In the genomic region with DNA sequence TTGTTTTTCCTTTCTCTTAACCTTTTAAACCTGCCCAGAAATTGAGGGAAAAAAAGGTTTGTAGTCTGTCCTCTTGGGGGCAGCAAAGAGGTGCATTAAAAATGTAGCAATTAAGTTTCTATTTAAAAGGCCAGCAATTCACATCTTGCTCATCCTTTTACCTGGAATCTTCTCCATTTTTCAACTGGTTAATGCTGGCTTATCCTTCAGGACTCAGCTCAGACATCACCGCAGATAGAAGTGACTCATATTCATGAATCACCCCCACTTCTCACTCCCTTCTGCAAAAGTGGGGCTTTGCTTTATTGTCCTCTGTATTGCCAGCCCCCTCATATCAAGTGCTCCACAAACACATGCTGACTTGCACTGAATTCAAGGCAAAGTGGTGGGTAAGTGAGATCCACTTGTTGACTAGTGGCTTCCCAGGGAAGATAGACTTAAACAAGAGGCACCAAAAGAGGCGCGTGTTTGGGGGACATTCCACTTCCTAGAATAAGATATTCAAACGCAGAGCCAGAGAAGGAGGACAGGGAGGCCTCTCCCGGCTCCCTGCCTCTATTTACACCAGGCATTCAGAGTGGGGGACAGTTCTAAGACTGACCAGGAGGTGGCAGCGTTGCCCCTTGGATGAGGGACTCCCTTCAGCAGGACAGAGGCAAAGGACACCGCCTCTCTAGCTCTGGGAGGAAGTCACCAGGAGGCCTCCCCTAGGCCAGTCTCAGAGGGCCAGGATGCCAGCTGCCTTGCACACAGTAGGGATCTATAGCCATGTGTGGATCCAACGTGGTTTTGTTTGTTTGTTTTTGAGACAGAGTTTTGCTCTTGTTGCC, we compare ENCODE assay signal across 1 cellular context.
TF ChIP-seq lines count a peak whose summit lies in the region.

No MANE protein-coding gene starts in this region.

TF ChIP-seq in HepG2, 621 proteins besides CTCF, POLR2A, EP300 and RAD21 (continued from another document and continues in another):
- TF ChIP-seq TFE3 (CRISPR knock-in tag; IDR thresholded peaks at IDR 0.05), result no peak
- TF ChIP-seq E2F5 (CRISPR knock-in tag; conservative IDR thresholded peaks at IDR 0.05), result no peak
- no peak for TF ChIP-seq RXRA (CRISPR knock-in tag; IDR thresholded peaks at IDR 0.05)
- TF ChIP-seq RBM39 (IDR thresholded peaks at IDR 0.05; ENCODE audit: low read depth, low read length, poor library complexity, severe bottlenecking), result no peak
- TF ChIP-seq KLF16 (CRISPR knock-in tag; IDR thresholded peaks at IDR 0.05), result no peak
- no peak for TF ChIP-seq ARNT (IDR thresholded peaks at IDR 0.05)
- 0 out of 2 replicates have a peak, but pooled peaks have one; percentile 26 for TF ChIP-seq ZNF839 (CRISPR knock-in tag; IDR thresholded peaks at IDR 0.05; ENCODE audit: borderline replicate concordance)
- TF ChIP-seq, protein P1, sequence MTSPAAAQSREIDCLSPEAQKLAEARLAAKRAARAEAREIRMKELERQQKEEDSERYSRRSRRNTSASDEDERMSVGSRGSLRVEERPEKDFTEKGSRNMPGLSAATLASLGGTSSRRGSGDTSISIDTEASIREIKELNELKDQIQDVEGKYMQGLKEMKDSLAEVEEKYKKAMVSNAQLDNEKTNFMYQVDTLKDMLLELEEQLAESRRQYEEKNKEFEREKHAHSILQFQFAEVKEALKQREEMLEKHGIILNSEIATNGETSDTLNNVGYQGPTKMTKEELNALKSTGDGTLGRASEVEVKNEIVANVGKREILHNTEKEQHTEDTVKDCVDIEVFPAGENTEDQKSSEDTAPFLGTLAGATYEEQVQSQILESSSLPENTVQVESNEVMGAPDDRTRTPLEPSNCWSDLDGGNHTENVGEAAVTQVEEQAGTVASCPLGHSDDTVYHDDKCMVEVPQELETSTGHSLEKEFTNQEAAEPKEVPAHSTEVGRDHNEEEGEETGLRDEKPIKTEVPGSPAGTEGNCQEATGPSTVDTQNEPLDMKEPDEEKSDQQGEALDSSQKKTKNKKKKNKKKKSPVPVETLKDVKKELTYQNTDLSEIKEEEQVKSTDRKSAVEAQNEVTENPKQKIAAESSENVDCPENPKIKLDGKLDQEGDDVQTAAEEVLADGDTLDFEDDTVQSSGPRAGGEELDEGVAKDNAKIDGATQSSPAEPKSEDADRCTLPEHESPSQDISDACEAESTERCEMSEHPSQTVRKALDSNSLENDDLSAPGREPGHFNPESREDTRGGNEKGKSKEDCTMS (CRISPR knock-in tag; conservative IDR thresholded peaks at IDR 0.05), result no peak
- no peak for TF ChIP-seq SNAI1 (CRISPR knock-in tag; IDR thresholded peaks at IDR 0.05; ENCODE audit: borderline replicate concordance)
- TF ChIP-seq NFKB2 (CRISPR knock-in tag; IDR thresholded peaks at IDR 0.05; ENCODE audit: borderline replicate concordance), result 0 out of 2 replicates have a peak, but pooled peaks have one; percentile 24
- 0 out of 2 replicates have a peak, but pooled peaks have one; percentile 30 for TF ChIP-seq ZNF567 (CRISPR knock-in tag; IDR thresholded peaks at IDR 0.05; ENCODE audit: borderline replicate concordance)
- TF ChIP-seq ZNF460 (CRISPR knock-in tag; IDR thresholded peaks at IDR 0.05; ENCODE audit: borderline replicate concordance), result no peak
- TF ChIP-seq ZNF841 (CRISPR knock-in tag; IDR thresholded peaks at IDR 0.05; ENCODE audit: borderline replicate concordance), result no peak
- no peak for TF ChIP-seq ZNF224 (CRISPR knock-in tag; IDR thresholded peaks at IDR 0.05)
- TF ChIP-seq ZSCAN22 (CRISPR knock-in tag; IDR thresholded peaks at IDR 0.05), result no peak
- peak; percentile 28; the same call in 1 of the 2 replicates for TF ChIP-seq ZFY (CRISPR knock-in tag; IDR thresholded peaks at IDR 0.05)
- no peak for TF ChIP-seq ATF7-NPFF (CRISPR knock-in tag; IDR thresholded peaks at IDR 0.05; ENCODE audit: low read depth)
- TF ChIP-seq HINFP (CRISPR knock-in tag; IDR thresholded peaks at IDR 0.05; ENCODE audit: low read depth), result no peak
- TF ChIP-seq BRD4 (CRISPR knock-in tag; IDR thresholded peaks at IDR 0.05), result no peak
- no peak for TF ChIP-seq SOX13 (IDR thresholded peaks at IDR 0.05)
- no peak for TF ChIP-seq SOX13 (CRISPR knock-in tag; conservative IDR thresholded peaks at IDR 0.05 in 1 of 2, IDR thresholded peaks at IDR 0.05 in 1 of 2)
- TF ChIP-seq, protein P2, sequence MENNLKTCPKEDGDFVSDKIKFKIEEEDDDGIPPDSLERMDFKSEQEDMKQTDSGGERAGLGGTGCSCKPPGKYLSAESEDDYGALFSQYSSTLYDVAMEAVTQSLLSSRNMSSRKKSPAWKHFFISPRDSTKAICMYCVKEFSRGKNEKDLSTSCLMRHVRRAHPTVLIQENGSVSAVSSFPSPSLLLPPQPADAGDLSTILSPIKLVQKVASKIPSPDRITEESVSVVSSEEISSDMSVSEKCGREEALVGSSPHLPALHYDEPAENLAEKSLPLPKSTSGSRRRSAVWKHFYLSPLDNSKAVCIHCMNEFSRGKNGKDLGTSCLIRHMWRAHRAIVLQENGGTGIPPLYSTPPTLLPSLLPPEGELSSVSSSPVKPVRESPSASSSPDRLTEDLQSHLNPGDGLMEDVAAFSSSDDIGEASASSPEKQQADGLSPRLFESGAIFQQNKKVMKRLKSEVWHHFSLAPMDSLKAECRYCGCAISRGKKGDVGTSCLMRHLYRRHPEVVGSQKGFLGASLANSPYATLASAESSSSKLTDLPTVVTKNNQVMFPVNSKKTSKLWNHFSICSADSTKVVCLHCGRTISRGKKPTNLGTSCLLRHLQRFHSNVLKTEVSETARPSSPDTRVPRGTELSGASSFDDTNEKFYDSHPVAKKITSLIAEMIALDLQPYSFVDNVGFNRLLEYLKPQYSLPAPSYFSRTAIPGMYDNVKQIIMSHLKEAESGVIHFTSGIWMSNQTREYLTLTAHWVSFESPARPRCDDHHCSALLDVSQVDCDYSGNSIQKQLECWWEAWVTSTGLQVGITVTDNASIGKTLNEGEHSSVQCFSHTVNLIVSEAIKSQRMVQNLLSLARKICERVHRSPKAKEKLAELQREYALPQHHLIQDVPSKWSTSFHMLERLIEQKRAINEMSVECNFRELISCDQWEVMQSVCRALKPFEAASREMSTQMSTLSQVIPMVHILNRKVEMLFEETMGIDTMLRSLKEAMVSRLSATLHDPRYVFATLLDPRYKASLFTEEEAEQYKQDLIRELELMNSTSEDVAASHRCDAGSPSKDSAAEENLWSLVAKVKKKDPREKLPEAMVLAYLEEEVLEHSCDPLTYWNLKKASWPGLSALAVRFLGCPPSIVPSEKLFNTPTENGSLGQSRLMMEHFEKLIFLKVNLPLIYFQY (CRISPR knock-in tag; IDR thresholded peaks at IDR 0.05; ENCODE audit: borderline replicate concordance), result no peak
- 0 out of 2 replicates have a peak, but pooled peaks have one; percentile 21 for TF ChIP-seq PHF20 (CRISPR knock-in tag; IDR thresholded peaks at IDR 0.05)
- TF ChIP-seq, protein P3, sequence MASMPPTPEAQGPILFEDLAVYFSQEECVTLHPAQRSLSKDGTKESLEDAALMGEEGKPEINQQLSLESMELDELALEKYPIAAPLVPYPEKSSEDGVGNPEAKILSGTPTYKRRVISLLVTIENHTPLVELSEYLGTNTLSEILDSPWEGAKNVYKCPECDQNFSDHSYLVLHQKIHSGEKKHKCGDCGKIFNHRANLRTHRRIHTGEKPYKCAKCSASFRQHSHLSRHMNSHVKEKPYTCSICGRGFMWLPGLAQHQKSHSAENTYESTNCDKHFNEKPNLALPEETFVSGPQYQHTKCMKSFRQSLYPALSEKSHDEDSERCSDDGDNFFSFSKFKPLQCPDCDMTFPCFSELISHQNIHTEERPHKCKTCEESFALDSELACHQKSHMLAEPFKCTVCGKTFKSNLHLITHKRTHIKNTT (CRISPR knock-in tag; IDR thresholded peaks at IDR 0.05), result no peak
- TF ChIP-seq, protein P4, sequence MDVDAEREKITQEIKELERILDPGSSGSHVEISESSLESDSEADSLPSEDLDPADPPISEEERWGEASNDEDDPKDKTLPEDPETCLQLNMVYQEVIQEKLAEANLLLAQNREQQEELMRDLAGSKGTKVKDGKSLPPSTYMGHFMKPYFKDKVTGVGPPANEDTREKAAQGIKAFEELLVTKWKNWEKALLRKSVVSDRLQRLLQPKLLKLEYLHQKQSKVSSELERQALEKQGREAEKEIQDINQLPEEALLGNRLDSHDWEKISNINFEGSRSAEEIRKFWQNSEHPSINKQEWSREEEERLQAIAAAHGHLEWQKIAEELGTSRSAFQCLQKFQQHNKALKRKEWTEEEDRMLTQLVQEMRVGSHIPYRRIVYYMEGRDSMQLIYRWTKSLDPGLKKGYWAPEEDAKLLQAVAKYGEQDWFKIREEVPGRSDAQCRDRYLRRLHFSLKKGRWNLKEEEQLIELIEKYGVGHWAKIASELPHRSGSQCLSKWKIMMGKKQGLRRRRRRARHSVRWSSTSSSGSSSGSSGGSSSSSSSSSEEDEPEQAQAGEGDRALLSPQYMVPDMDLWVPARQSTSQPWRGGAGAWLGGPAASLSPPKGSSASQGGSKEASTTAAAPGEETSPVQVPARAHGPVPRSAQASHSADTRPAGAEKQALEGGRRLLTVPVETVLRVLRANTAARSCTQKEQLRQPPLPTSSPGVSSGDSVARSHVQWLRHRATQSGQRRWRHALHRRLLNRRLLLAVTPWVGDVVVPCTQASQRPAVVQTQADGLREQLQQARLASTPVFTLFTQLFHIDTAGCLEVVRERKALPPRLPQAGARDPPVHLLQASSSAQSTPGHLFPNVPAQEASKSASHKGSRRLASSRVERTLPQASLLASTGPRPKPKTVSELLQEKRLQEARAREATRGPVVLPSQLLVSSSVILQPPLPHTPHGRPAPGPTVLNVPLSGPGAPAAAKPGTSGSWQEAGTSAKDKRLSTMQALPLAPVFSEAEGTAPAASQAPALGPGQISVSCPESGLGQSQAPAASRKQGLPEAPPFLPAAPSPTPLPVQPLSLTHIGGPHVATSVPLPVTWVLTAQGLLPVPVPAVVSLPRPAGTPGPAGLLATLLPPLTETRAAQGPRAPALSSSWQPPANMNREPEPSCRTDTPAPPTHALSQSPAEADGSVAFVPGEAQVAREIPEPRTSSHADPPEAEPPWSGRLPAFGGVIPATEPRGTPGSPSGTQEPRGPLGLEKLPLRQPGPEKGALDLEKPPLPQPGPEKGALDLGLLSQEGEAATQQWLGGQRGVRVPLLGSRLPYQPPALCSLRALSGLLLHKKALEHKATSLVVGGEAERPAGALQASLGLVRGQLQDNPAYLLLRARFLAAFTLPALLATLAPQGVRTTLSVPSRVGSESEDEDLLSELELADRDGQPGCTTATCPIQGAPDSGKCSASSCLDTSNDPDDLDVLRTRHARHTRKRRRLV (CRISPR knock-in tag; IDR thresholded peaks at IDR 0.05), result no peak
- TF ChIP-seq GFI1 (CRISPR knock-in tag; IDR thresholded peaks at IDR 0.05; ENCODE audit: borderline replicate concordance), result no peak
- no peak for TF ChIP-seq ZNF7 (CRISPR knock-in tag; IDR thresholded peaks at IDR 0.05)
- TF ChIP-seq SNAPC2 (CRISPR knock-in tag; IDR thresholded peaks at IDR 0.05), result no peak
- no peak; the same call in 1 of the 2 replicates for TF ChIP-seq HOXA3 (CRISPR knock-in tag; IDR thresholded peaks at IDR 0.05)
- no peak for TF ChIP-seq IKZF4 (CRISPR knock-in tag; IDR thresholded peaks at IDR 0.05; ENCODE audit: borderline replicate concordance, low read depth, not compliant biosample characterization)
- no peak for TF ChIP-seq ZNF703 (CRISPR knock-in tag; IDR thresholded peaks at IDR 0.05; ENCODE audit: borderline replicate concordance)
- TF ChIP-seq ZNF556 (CRISPR knock-in tag; IDR thresholded peaks at IDR 0.05; ENCODE audit: borderline replicate concordance), result no peak
- TF ChIP-seq HNF4A (CRISPR knock-in tag; IDR thresholded peaks at IDR 0.05), result no peak
- no peak for TF ChIP-seq CCAR2 (optimal IDR thresholded peaks at IDR 0.05; ENCODE audit: low read depth, low read length)
- TF ChIP-seq, protein P5, sequence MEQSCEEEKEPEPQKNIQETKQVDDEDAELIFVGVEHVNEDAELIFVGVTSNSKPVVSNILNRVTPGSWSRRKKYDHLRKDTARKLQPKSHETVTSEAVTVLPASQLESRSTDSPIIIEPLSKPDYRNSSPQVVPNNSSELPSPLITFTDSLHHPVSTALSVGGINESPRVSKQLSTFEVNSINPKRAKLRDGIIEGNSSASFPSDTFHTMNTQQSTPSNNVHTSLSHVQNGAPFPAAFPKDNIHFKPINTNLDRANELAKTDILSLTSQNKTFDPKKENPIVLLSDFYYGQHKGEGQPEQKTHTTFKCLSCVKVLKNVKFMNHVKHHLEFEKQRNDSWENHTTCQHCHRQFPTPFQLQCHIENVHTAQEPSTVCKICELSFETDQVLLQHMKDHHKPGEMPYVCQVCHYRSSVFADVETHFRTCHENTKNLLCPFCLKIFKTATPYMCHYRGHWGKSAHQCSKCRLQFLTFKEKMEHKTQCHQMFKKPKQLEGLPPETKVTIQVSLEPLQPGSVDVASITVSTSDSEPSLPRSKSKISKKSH (CRISPR knock-in tag; IDR thresholded peaks at IDR 0.05; ENCODE audit: borderline replicate concordance), result no peak
- no peak for TF ChIP-seq SOX5 (CRISPR knock-in tag; IDR thresholded peaks at IDR 0.05; ENCODE audit: borderline replicate concordance)
- no peak for TF ChIP-seq ZNF256 (CRISPR knock-in tag; conservative IDR thresholded peaks at IDR 0.05)
- TF ChIP-seq, protein P6, sequence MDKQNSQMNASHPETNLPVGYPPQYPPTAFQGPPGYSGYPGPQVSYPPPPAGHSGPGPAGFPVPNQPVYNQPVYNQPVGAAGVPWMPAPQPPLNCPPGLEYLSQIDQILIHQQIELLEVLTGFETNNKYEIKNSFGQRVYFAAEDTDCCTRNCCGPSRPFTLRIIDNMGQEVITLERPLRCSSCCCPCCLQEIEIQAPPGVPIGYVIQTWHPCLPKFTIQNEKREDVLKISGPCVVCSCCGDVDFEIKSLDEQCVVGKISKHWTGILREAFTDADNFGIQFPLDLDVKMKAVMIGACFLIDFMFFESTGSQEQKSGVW (CRISPR knock-in tag; IDR thresholded peaks at IDR 0.05; ENCODE audit: borderline replicate concordance), result no peak
